1 cellular context compared by ENCODE assay signal in the genomic region with DNA sequence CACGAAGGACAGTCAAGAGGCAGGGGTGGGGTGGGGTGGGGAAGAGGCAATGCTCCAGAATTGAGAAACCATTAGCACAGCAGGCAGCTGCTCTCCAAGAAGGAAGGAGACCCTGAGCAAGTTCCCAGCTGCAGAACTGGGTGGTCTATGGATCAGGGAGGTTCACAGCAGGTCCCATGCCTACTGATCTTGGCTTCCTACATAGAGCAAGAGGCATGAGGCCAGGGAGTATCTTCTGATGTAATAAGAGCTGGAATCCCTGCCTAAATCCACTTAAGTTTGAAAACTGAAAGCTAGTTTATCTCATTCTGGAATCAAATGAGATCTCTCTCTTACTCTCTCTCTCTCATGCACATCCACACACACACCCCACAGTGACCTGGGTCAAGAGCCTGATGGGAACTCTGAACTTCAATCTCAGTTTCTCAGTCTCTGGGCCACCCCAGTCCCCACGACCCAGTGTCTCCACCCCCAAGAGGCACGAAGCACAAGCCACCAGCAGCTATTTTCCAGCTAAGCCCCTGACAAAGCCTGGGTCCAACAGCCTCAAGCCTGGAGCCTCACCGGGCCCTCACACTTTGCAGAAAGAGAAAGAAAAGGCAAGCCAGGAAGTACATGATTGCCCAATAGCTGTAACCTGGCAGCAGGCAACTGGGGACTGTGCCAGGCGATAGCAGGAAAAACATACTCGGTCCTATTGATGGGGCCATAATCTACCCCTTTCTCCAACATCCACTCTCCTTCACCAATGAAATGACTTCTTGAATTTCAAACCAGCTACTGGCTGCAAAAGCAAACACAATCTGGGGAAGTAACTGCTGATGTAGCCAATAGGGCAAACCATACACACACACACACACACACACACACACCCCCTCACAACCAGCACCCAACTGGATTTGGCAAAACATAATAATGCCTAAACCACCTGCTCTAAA.
TF ChIP-seq lines count a peak whose summit lies in the region.

No MANE protein-coding gene starts in this region.

TF ChIP-seq in HepG2, 621 proteins besides CTCF, POLR2A, EP300 and RAD21 (continued from another document and continues in another):
- TF ChIP-seq, protein P1, sequence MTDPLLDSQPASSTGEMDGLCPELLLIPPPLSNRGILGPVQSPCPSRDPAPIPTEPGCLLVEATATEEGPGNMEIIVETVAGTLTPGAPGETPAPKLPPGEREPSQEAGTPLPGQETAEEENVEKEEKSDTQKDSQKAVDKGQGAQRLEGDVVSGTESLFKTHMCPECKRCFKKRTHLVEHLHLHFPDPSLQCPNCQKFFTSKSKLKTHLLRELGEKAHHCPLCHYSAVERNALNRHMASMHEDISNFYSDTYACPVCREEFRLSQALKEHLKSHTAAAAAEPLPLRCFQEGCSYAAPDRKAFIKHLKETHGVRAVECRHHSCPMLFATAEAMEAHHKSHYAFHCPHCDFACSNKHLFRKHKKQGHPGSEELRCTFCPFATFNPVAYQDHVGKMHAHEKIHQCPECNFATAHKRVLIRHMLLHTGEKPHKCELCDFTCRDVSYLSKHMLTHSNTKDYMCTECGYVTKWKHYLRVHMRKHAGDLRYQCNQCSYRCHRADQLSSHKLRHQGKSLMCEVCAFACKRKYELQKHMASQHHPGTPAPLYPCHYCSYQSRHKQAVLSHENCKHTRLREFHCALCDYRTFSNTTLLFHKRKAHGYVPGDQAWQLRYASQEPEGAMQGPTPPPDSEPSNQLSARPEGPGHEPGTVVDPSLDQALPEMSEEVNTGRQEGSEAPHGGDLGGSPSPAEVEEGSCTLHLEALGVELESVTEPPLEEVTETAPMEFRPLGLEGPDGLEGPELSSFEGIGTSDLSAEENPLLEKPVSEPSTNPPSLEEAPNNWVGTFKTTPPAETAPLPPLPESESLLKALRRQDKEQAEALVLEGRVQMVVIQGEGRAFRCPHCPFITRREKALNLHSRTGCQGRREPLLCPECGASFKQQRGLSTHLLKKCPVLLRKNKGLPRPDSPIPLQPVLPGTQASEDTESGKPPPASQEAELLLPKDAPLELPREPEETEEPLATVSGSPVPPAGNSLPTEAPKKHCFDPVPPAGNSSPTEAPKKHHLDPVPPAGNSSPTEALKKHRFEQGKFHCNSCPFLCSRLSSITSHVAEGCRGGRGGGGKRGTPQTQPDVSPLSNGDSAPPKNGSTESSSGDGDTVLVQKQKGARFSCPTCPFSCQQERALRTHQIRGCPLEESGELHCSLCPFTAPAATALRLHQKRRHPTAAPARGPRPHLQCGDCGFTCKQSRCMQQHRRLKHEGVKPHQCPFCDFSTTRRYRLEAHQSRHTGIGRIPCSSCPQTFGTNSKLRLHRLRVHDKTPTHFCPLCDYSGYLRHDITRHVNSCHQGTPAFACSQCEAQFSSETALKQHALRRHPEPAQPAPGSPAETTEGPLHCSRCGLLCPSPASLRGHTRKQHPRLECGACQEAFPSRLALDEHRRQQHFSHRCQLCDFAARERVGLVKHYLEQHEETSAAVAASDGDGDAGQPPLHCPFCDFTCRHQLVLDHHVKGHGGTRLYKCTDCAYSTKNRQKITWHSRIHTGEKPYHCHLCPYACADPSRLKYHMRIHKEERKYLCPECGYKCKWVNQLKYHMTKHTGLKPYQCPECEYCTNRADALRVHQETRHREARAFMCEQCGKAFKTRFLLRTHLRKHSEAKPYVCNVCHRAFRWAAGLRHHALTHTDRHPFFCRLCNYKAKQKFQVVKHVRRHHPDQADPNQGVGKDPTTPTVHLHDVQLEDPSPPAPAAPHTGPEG (CRISPR knock-in tag; IDR thresholded peaks at IDR 0.05), result no peak
- TF ChIP-seq SRSF1 (optimal IDR thresholded peaks at IDR 0.05; ENCODE audit: low read depth, low read length) (no peak), ZFP36L1 (CRISPR knock-in tag; IDR thresholded peaks at IDR 0.05) (no peak), HNF4A (CRISPR knock-in tag; IDR thresholded peaks at IDR 0.05) (0 out of 2 replicates have a peak, but pooled peaks have one; percentile 17), POLR2G (IDR thresholded peaks at IDR 0.05; ENCODE audit: low read depth, low read length) (no peak), ZNF644 (CRISPR knock-in tag; IDR thresholded peaks at IDR 0.05; ENCODE audit: low read depth) (peak; percentile 56; the same call in 1 of the 2 replicates), CEBPG (CRISPR knock-in tag; IDR thresholded peaks at IDR 0.05) (peak; percentile 96), ETV5 (CRISPR knock-in tag; IDR thresholded peaks at IDR 0.05; ENCODE audit: borderline replicate concordance) (peak; percentile 76), RBM22 (optimal IDR thresholded peaks at IDR 0.05; ENCODE audit: low read length) (no peak), HES4 (CRISPR knock-in tag; IDR thresholded peaks at IDR 0.05; ENCODE audit: borderline replicate concordance) (no peak), ZMYM2 (CRISPR knock-in tag; IDR thresholded peaks at IDR 0.05) (no peak), ZNF761 (CRISPR knock-in tag; conservative IDR thresholded peaks at IDR 0.05) (no peak), SMAD9 (CRISPR knock-in tag; IDR thresholded peaks at IDR 0.05) (no peak), KLF16 (CRISPR knock-in tag; IDR thresholded peaks at IDR 0.05) (no peak), U2AF1 (optimal IDR thresholded peaks at IDR 0.05; ENCODE audit: low read depth, low read length) (no peak), ZFAT (CRISPR knock-in tag; conservative IDR thresholded peaks at IDR 0.05) (no peak), ZNF615 (CRISPR knock-in tag; IDR thresholded peaks at IDR 0.05; ENCODE audit: borderline replicate concordance) (no peak), HMG20B (CRISPR knock-in tag; conservative IDR thresholded peaks at IDR 0.05) (peak; percentile 79)
- TF ChIP-seq, protein P2, sequence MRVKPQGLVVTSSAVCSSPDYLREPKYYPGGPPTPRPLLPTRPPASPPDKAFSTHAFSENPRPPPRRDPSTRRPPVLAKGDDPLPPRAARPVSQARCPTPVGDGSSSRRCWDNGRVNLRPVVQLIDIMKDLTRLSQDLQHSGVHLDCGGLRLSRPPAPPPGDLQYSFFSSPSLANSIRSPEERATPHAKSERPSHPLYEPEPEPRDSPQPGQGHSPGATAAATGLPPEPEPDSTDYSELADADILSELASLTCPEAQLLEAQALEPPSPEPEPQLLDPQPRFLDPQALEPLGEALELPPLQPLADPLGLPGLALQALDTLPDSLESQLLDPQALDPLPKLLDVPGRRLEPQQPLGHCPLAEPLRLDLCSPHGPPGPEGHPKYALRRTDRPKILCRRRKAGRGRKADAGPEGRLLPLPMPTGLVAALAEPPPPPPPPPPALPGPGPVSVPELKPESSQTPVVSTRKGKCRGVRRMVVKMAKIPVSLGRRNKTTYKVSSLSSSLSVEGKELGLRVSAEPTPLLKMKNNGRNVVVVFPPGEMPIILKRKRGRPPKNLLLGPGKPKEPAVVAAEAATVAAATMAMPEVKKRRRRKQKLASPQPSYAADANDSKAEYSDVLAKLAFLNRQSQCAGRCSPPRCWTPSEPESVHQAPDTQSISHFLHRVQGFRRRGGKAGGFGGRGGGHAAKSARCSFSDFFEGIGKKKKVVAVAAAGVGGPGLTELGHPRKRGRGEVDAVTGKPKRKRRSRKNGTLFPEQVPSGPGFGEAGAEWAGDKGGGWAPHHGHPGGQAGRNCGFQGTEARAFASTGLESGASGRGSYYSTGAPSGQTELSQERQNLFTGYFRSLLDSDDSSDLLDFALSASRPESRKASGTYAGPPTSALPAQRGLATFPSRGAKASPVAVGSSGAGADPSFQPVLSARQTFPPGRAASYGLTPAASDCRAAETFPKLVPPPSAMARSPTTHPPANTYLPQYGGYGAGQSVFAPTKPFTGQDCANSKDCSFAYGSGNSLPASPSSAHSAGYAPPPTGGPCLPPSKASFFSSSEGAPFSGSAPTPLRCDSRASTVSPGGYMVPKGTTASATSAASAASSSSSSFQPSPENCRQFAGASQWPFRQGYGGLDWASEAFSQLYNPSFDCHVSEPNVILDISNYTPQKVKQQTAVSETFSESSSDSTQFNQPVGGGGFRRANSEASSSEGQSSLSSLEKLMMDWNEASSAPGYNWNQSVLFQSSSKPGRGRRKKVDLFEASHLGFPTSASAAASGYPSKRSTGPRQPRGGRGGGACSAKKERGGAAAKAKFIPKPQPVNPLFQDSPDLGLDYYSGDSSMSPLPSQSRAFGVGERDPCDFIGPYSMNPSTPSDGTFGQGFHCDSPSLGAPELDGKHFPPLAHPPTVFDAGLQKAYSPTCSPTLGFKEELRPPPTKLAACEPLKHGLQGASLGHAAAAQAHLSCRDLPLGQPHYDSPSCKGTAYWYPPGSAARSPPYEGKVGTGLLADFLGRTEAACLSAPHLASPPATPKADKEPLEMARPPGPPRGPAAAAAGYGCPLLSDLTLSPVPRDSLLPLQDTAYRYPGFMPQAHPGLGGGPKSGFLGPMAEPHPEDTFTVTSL (CRISPR knock-in tag; IDR thresholded peaks at IDR 0.05; ENCODE audit: borderline replicate concordance), result 0 out of 2 replicates have a peak, but pooled peaks have one; percentile 29
- TF ChIP-seq, protein P3, sequence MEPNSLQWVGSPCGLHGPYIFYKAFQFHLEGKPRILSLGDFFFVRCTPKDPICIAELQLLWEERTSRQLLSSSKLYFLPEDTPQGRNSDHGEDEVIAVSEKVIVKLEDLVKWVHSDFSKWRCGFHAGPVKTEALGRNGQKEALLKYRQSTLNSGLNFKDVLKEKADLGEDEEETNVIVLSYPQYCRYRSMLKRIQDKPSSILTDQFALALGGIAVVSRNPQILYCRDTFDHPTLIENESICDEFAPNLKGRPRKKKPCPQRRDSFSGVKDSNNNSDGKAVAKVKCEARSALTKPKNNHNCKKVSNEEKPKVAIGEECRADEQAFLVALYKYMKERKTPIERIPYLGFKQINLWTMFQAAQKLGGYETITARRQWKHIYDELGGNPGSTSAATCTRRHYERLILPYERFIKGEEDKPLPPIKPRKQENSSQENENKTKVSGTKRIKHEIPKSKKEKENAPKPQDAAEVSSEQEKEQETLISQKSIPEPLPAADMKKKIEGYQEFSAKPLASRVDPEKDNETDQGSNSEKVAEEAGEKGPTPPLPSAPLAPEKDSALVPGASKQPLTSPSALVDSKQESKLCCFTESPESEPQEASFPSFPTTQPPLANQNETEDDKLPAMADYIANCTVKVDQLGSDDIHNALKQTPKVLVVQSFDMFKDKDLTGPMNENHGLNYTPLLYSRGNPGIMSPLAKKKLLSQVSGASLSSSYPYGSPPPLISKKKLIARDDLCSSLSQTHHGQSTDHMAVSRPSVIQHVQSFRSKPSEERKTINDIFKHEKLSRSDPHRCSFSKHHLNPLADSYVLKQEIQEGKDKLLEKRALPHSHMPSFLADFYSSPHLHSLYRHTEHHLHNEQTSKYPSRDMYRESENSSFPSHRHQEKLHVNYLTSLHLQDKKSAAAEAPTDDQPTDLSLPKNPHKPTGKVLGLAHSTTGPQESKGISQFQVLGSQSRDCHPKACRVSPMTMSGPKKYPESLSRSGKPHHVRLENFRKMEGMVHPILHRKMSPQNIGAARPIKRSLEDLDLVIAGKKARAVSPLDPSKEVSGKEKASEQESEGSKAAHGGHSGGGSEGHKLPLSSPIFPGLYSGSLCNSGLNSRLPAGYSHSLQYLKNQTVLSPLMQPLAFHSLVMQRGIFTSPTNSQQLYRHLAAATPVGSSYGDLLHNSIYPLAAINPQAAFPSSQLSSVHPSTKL (CRISPR knock-in tag; IDR thresholded peaks at IDR 0.05), result peak; percentile 64
- TF ChIP-seq, protein P4, sequence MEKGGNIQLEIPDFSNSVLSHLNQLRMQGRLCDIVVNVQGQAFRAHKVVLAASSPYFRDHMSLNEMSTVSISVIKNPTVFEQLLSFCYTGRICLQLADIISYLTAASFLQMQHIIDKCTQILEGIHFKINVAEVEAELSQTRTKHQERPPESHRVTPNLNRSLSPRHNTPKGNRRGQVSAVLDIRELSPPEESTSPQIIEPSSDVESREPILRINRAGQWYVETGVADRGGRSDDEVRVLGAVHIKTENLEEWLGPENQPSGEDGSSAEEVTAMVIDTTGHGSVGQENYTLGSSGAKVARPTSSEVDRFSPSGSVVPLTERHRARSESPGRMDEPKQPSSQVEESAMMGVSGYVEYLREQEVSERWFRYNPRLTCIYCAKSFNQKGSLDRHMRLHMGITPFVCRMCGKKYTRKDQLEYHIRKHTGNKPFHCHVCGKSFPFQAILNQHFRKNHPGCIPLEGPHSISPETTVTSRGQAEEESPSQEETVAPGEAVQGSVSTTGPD (CRISPR knock-in tag; IDR thresholded peaks at IDR 0.05), result peak; percentile 52; the same call in 1 of the 2 replicates
- TF ChIP-seq, protein P5, sequence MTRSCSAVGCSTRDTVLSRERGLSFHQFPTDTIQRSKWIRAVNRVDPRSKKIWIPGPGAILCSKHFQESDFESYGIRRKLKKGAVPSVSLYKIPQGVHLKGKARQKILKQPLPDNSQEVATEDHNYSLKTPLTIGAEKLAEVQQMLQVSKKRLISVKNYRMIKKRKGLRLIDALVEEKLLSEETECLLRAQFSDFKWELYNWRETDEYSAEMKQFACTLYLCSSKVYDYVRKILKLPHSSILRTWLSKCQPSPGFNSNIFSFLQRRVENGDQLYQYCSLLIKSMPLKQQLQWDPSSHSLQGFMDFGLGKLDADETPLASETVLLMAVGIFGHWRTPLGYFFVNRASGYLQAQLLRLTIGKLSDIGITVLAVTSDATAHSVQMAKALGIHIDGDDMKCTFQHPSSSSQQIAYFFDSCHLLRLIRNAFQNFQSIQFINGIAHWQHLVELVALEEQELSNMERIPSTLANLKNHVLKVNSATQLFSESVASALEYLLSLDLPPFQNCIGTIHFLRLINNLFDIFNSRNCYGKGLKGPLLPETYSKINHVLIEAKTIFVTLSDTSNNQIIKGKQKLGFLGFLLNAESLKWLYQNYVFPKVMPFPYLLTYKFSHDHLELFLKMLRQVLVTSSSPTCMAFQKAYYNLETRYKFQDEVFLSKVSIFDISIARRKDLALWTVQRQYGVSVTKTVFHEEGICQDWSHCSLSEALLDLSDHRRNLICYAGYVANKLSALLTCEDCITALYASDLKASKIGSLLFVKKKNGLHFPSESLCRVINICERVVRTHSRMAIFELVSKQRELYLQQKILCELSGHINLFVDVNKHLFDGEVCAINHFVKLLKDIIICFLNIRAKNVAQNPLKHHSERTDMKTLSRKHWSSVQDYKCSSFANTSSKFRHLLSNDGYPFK (CRISPR knock-in tag; IDR thresholded peaks at IDR 0.05; ENCODE audit: borderline replicate concordance), result no peak
- TF ChIP-seq, protein P6, sequence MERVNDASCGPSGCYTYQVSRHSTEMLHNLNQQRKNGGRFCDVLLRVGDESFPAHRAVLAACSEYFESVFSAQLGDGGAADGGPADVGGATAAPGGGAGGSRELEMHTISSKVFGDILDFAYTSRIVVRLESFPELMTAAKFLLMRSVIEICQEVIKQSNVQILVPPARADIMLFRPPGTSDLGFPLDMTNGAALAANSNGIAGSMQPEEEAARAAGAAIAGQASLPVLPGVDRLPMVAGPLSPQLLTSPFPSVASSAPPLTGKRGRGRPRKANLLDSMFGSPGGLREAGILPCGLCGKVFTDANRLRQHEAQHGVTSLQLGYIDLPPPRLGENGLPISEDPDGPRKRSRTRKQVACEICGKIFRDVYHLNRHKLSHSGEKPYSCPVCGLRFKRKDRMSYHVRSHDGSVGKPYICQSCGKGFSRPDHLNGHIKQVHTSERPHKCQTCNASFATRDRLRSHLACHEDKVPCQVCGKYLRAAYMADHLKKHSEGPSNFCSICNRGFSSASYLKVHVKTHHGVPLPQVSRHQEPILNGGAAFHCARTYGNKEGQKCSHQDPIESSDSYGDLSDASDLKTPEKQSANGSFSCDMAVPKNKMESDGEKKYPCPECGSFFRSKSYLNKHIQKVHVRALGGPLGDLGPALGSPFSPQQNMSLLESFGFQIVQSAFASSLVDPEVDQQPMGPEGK (CRISPR knock-in tag; IDR thresholded peaks at IDR 0.05), result no peak
